In the genomic region with DNA sequence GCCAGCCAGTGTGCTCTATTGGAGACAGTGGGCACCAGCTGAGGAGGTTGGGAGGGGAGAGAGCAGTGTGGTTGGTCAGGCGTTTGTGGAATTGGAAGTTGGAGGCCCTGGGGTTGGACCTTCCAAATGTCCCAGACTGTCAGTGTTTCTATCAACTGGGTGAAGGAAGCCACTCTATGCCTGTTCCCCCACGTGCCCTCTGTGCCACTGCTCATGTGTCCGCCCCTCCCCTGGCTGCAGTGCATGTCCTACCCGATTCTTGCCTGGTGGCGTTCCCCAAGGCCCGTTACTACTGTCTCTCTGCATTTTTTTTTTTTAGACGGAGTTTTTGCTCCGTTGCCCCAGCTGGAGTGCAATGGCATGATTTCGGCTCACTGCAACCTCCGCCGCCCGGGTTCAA, we compare ENCODE assay signal across 20 cellular contexts. TPM values are rescaled to one million over a fixed set of nuclear protein-coding genes. Genes with fewer than 3 reads are reported as not detected.
"Had no signal": no experiment of that assay in that cellular context is flagged by ENCODE, and none has a peak within 500 bp of the region (broad histone marks: within the 10 kb centered on the region; RNA-seq: fewer than 3 reads in every experiment).

No MANE protein-coding gene starts in this region.

- H3K36me3 Mint-ChIP-seq: activated naive CD4-positive, alpha-beta T cell treated with anti-CD3 and anti-CD28 coated beads, Interleukin-2, amount 10 ng/mL, durations not matched to agents 7 days and 5 days; stimulated activated naive B cell treated with anti-CD40 and anti-IgM and Interleukin-4, amounts not matched to agents 10 μg/mL and 1 μg/mL and 100 μg/mL, for 72 hours had no signal

- H3K27me3 ChIP-seq: ascending aorta, thyroid gland had no signal

- H3K4me3 ChIP-seq: ascending aorta, SK-N-MC, thyroid gland had no signal

- DNase-seq: activated CD4-positive, alpha-beta T cell treated with anti-CD3 and anti-CD28 coated beads, Interleukin-2, amount 10 ng/mL, durations not matched to agents 7 days and 5 days; activated CD4-positive, CD25-positive, alpha-beta regulatory T cell; activated CD8-positive, alpha-beta memory T cell treated with anti-CD3 and anti-CD28 coated beads for 24 hours; activated CD8-positive, alpha-beta memory T cell treated with anti-CD3 and anti-CD28 coated beads, Interleukin-2, amount 50 U/mL, for 48 hours; activated effector memory CD4-positive, alpha-beta T cell treated with Interleukin-2 at 50 U/mL for 16 hours; activated naive CD4-positive, alpha-beta T cell treated with anti-CD3 and anti-CD28 coated beads, Interleukin-2, amount 10 ng/mL, durations not matched to agents 7 days and 5 days; activated naive CD8-positive, alpha-beta T cell treated with anti-CD3 and anti-CD28 coated beads, Interleukin-2, amount 50 U/mL, for 24 hours; activated T-cell treated with anti-CD3 and anti-CD28 coated beads, Interleukin-2, amount 50 U/mL, for 48 hours; naive thymus-derived CD8-positive, alpha-beta T cell; stimulated activated naive B cell treated with anti-CD40 and anti-IgM and Interleukin-4, amounts not matched to agents 10 μg/mL and 1 μg/mL and 100 μg/mL, for 72 hours; T-cell; thyroid gland had no signal

- ATAC-seq: activated naive CD8-positive, alpha-beta T cell treated with anti-CD3 and anti-CD28 coated beads, Interleukin-2, amount 50 U/mL, for 24 hours; naive thymus-derived CD8-positive, alpha-beta T cell; stimulated activated naive B cell treated with anti-CD40 and anti-IgM and Interleukin-4, amounts not matched to agents 10 μg/mL and 1 μg/mL and 100 μg/mL, for 72 hours; T-cell had no signal

- H3K9me3 Mint-ChIP-seq: activated CD4-positive, alpha-beta T cell treated with anti-CD3 and anti-CD28 coated beads, Interleukin-2, amount 10 ng/mL, durations not matched to agents 7 days and 5 days; activated naive CD4-positive, alpha-beta T cell treated with anti-CD3 and anti-CD28 coated beads, Interleukin-2, amount 10 ng/mL, durations not matched to agents 7 days and 5 days; activated naive CD8-positive, alpha-beta T cell treated with anti-CD3 and anti-CD28 coated beads, Interleukin-2, amount 50 U/mL, for 24 hours had no signal

- H3K27me3 Mint-ChIP-seq: activated CD4-positive, alpha-beta T cell treated with anti-CD3 and anti-CD28 coated beads, Interleukin-2, amount 10 ng/mL, durations not matched to agents 7 days and 5 days; naive thymus-derived CD8-positive, alpha-beta T cell; stimulated activated naive B cell treated with anti-CD40 and anti-IgM and Interleukin-4, amounts not matched to agents 10 μg/mL and 1 μg/mL and 100 μg/mL, for 72 hours had no signal

- H3K27ac ChIP-seq: ascending aorta, neutrophil, SK-N-MC had no signal

- H3K4me1 Mint-ChIP-seq: activated CD4-positive, alpha-beta T cell treated with anti-CD3 and anti-CD28 coated beads, Interleukin-2, amount 10 ng/mL, durations not matched to agents 7 days and 5 days; activated naive CD4-positive, alpha-beta T cell treated with anti-CD3 and anti-CD28 coated beads, Interleukin-2, amount 10 ng/mL, durations not matched to agents 7 days and 5 days; activated naive CD8-positive, alpha-beta T cell treated with anti-CD3 and anti-CD28 coated beads, Interleukin-2, amount 50 U/mL, for 24 hours; naive thymus-derived CD8-positive, alpha-beta T cell; T-cell had no signal

- H3K27ac Mint-ChIP-seq: activated CD4-positive, alpha-beta T cell treated with anti-CD3 and anti-CD28 coated beads, Interleukin-2, amount 10 ng/mL, durations not matched to agents 7 days and 5 days; activated naive CD4-positive, alpha-beta T cell treated with anti-CD3 and anti-CD28 coated beads, Interleukin-2, amount 10 ng/mL, durations not matched to agents 7 days and 5 days; activated naive CD8-positive, alpha-beta T cell treated with anti-CD3 and anti-CD28 coated beads, Interleukin-2, amount 50 U/mL, for 24 hours; naive thymus-derived CD8-positive, alpha-beta T cell; stimulated activated naive B cell treated with anti-CD40 and anti-IgM and Interleukin-4, amounts not matched to agents 10 μg/mL and 1 μg/mL and 100 μg/mL, for 72 hours; T-cell had no signal

- H3K4me3 Mint-ChIP-seq: activated CD4-positive, alpha-beta T cell treated with anti-CD3 and anti-CD28 coated beads, Interleukin-2, amount 10 ng/mL, durations not matched to agents 7 days and 5 days; activated naive CD4-positive, alpha-beta T cell treated with anti-CD3 and anti-CD28 coated beads, Interleukin-2, amount 10 ng/mL, durations not matched to agents 7 days and 5 days; activated naive CD8-positive, alpha-beta T cell treated with anti-CD3 and anti-CD28 coated beads, Interleukin-2, amount 50 U/mL, for 24 hours; naive thymus-derived CD8-positive, alpha-beta T cell; stimulated activated naive B cell treated with anti-CD40 and anti-IgM and Interleukin-4, amounts not matched to agents 10 μg/mL and 1 μg/mL and 100 μg/mL, for 72 hours; T-cell had no signal

RNA-seq across cellular contexts. Expression of a gene that starts 21.1 kb away (rescaled TPM):
- total RNA-seq: activated CD4-positive, alpha-beta T cell treated with anti-CD3 and anti-CD28 coated beads, Interleukin-2, amount 10 ng/mL, durations not matched to agents 7 days and 5 days; lung microvascular endothelial cell; naive thymus-derived CD8-positive, alpha-beta T cell; T-cell had no signal

RNA-seq across cellular contexts. Expression of a gene that starts 27.0 kb away (rescaled TPM):
- total RNA-seq: activated CD4-positive, alpha-beta T cell treated with anti-CD3 and anti-CD28 coated beads, Interleukin-2, amount 10 ng/mL, durations not matched to agents 7 days and 5 days; ascending aorta; frontal cortex; left lobe of liver; lung microvascular endothelial cell; mucosa of gallbladder; naive thymus-derived CD8-positive, alpha-beta T cell; T-cell; ureter had no signal

RNA-seq across cellular contexts. Expression of a gene that starts 37.9 kb away (rescaled TPM):
- total RNA-seq: activated CD4-positive, alpha-beta T cell treated with anti-CD3 and anti-CD28 coated beads, Interleukin-2, amount 10 ng/mL, durations not matched to agents 7 days and 5 days; frontal cortex; lung microvascular endothelial cell; naive thymus-derived CD8-positive, alpha-beta T cell had no signal
